1 cellular context compared by ENCODE assay signal in the genomic region with DNA sequence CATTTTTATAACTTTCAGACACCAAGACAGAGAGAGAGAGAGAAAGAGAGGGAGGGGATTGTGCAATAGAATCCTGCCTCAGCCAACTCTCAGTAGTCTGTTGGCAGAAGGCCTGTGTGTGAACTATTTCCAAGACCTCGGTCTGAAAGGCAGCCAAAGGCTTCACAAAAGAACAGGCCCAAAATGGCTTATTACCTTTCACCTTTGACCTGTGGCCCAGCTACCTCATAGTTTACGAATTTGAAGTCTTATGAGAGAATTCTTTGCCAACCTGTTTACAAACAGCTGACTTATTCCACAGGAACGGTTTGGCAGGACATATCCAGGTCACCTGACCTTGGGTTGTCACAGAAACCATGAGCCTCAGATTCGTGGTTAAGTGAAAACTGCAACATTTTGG.
TF ChIP-seq lines count a peak whose summit lies in the region.

No MANE protein-coding gene starts in this region.

TF ChIP-seq in GM23338, 12 proteins besides CTCF, POLR2A, EP300 and RAD21 (continued from another document):
- TF ChIP-seq, protein P1, sequence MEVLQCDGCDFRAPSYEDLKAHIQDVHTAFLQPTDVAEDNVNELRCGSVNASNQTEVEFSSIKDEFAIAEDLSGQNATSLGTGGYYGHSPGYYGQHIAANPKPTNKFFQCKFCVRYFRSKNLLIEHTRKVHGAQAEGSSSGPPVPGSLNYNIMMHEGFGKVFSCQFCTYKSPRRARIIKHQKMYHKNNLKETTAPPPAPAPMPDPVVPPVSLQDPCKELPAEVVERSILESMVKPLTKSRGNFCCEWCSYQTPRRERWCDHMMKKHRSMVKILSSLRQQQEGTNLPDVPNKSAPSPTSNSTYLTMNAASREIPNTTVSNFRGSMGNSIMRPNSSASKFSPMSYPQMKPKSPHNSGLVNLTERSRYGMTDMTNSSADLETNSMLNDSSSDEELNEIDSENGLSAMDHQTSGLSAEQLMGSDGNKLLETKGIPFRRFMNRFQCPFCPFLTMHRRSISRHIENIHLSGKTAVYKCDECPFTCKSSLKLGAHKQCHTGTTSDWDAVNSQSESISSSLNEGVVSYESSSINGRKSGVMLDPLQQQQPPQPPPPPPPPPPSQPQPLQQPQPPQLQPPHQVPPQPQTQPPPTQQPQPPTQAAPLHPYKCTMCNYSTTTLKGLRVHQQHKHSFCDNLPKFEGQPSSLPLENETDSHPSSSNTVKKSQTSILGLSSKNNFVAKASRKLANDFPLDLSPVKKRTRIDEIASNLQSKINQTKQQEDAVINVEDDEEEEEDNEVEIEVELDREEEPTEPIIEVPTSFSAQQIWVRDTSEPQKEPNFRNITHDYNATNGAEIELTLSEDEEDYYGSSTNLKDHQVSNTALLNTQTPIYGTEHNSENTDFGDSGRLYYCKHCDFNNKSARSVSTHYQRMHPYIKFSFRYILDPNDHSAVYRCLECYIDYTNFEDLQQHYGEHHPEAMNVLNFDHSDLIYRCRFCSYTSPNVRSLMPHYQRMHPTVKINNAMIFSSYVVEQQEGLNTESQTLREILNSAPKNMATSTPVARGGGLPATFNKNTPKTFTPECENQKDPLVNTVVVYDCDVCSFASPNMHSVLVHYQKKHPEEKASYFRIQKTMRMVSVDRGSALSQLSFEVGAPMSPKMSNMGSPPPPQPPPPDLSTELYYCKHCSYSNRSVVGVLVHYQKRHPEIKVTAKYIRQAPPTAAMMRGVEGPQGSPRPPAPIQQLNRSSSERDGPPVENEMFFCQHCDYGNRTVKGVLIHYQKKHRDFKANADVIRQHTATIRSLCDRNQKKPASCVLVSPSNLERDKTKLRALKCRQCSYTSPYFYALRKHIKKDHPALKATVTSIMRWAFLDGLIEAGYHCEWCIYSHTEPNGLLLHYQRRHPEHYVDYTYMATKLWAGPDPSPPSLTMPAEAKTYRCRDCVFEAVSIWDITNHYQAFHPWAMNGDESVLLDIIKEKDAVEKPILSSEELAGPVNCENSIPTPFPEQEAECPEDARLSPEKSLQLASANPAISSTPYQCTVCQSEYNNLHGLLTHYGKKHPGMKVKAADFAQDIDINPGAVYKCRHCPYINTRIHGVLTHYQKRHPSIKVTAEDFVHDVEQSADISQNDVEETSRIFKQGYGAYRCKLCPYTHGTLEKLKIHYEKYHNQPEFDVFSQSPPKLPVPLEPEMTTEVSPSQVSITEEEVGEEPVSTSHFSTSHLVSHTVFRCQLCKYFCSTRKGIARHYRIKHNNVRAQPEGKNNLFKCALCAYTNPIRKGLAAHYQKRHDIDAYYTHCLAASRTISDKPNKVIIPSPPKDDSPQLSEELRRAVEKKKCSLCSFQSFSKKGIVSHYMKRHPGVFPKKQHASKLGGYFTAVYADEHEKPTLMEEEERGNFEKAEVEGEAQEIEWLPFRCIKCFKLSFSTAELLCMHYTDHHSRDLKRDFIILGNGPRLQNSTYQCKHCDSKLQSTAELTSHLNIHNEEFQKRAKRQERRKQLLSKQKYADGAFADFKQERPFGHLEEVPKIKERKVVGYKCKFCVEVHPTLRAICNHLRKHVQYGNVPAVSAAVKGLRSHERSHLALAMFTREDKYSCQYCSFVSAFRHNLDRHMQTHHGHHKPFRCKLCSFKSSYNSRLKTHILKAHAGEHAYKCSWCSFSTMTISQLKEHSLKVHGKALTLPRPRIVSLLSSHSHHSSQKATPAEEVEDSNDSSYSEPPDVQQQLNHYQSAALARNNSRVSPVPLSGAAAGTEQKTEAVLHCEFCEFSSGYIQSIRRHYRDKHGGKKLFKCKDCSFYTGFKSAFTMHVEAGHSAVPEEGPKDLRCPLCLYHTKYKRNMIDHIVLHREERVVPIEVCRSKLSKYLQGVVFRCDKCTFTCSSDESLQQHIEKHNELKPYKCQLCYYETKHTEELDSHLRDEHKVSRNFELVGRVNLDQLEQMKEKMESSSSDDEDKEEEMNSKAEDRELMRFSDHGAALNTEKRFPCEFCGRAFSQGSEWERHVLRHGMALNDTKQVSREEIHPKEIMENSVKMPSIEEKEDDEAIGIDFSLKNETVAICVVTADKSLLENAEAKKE (CRISPR knock-in tag; IDR thresholded peaks at IDR 0.05), result no peak
- no peak for TF ChIP-seq NANOG (IDR thresholded peaks at IDR 0.05; ENCODE audit: borderline replicate concordance)
- TF ChIP-seq EZH2 (IDR thresholded peaks at IDR 0.05; ENCODE audit: low read depth, unreplicated experiment), result no peak
- TF ChIP-seq STAT1 (IDR thresholded peaks at IDR 0.05; ENCODE audit: unreplicated experiment), result no peak
- no peak for TF ChIP-seq POLR2AphosphoS5 (IDR thresholded peaks at IDR 0.05; ENCODE audit: low read depth)
- TF ChIP-seq EZH2phosphoT487 (IDR thresholded peaks at IDR 0.05; ENCODE audit: unreplicated experiment), result no peak
- TF ChIP-seq, protein P2, sequence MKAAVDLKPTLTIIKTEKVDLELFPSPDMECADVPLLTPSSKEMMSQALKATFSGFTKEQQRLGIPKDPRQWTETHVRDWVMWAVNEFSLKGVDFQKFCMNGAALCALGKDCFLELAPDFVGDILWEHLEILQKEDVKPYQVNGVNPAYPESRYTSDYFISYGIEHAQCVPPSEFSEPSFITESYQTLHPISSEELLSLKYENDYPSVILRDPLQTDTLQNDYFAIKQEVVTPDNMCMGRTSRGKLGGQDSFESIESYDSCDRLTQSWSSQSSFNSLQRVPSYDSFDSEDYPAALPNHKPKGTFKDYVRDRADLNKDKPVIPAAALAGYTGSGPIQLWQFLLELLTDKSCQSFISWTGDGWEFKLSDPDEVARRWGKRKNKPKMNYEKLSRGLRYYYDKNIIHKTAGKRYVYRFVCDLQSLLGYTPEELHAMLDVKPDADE (IDR thresholded peaks at IDR 0.05), result no peak
- no peak for TF ChIP-seq CREB1 (CRISPR knock-in tag; IDR thresholded peaks at IDR 0.05; ENCODE audit: low read depth)
- no peak for TF ChIP-seq ZNF331 (CRISPR knock-in tag; IDR thresholded peaks at IDR 0.05; ENCODE audit: low read depth)
